Comparison of ENCODE assay signal across 2 cellular contexts in the genomic region with DNA sequence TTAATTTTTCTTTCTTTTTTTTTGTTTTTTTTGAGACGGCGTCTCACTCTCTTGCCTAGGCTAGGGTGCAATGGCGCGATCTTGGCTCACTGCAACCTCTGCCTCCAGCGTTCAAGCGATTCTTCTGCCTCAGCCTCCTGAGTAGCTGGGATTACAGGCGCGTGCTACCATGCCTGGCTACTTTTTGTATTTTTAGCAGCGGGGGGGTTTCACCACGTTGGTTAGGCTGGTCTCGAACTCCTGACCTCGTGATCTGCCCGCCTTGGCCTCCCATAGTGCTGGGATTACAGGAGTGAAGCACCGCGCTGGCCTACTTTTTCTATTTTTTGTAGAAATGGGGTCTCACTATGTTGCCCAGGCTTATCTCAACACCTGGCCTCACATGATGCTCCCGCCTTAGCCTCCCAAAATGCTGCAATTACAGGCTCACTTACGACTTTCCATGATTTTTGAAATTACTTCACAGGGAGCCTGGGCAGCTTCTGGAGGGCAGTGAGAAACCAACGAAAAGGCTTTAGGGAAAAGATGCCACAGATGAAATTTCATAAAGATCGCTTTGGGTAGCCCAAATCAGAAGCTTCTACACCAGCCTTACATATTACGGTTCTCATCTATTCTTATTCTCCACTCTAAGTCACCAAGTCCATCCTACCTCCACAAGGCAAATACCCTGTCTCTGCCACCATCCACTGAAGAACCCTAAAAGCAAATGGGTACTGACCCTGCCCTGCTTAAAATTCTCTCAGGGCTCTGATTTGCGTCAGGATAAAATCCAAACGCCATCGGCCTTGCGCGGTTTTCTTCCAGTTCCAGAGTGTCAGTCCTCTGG.
TF ChIP-seq lines count a peak whose summit lies in the region.

No MANE protein-coding gene starts in this region.

TF ChIP-seq in K562, 482 proteins besides CTCF, POLR2A, EP300 and RAD21:
- peak; percentile 55 for TF ChIP-seq RBM25 (IDR thresholded peaks at IDR 0.05; ENCODE audit: low read depth, low read length, severe bottlenecking)
- peak; percentile 57 for TF ChIP-seq ZBTB33 (CRISPR knock-in tag; IDR thresholded peaks at IDR 0.05)
- TF ChIP-seq ZZZ3 (IDR thresholded peaks at IDR 0.05), result no peak
- TF ChIP-seq ARID1B (IDR thresholded peaks at IDR 0.05), result no peak
- peak; percentile 99 for TF ChIP-seq ZNF121 (CRISPR knock-in tag; conservative IDR thresholded peaks at IDR 0.05)
- TF ChIP-seq XRCC3 (IDR thresholded peaks at IDR 0.05), result no peak
- 0 out of 2 replicates have a peak, but pooled peaks have one; percentile 12 for TF ChIP-seq DPF2 (IDR thresholded peaks at IDR 0.05)
- no peak for TF ChIP-seq PRMT5 (CRISPR knock-in tag; IDR thresholded peaks at IDR 0.05)
- peak; percentile 58 for TF ChIP-seq BCOR (IDR thresholded peaks at IDR 0.05)
- peak; percentile 20 to 48; a peak in 1 of 4 replicates for TF ChIP-seq KDM1A (IDR thresholded peaks at IDR 0.05)
- peak; percentile 11; the same call in 1 of the 2 replicates for TF ChIP-seq USF1 (CRISPR knock-in tag; IDR thresholded peaks at IDR 0.05)
- TF ChIP-seq ZBTB34 (CRISPR knock-in tag; IDR thresholded peaks at IDR 0.05), result no peak
- no peak for TF ChIP-seq SP2 (IDR thresholded peaks at IDR 0.05; ENCODE audit: extremely low read depth, low read depth, low read length, poor library complexity, severe bottlenecking)
- 0 out of 2 replicates have a peak, but pooled peaks have one; percentile 56 for TF ChIP-seq SMARCA5 (IDR thresholded peaks at IDR 0.05)
- peak; percentile 41; the same call in 1 of the 2 replicates for TF ChIP-seq ZNF740 (CRISPR knock-in tag; IDR thresholded peaks at IDR 0.05)
- TF ChIP-seq ZNF740 (tag; IDR thresholded peaks at IDR 0.05), result no peak
- no peak for TF ChIP-seq NUFIP1 (IDR thresholded peaks at IDR 0.05; ENCODE audit: partially characterized antibody)
- no peak for TF ChIP-seq TAF1 (IDR thresholded peaks at IDR 0.05; ENCODE audit: control insufficient read depth, extremely low read depth, insufficient read depth, low read length, severe bottlenecking)
- 0 out of 2 replicates have a peak, but pooled peaks have one; percentile 2 for TF ChIP-seq KLF6 (CRISPR knock-in tag; IDR thresholded peaks at IDR 0.05; ENCODE audit: borderline replicate concordance)
- TF ChIP-seq NCOA2 (IDR thresholded peaks at IDR 0.05; ENCODE audit: partially characterized antibody in 2 of 2), result no peak
- peak; percentile 42; the same call in 1 of the 2 replicates for TF ChIP-seq ZC3H4 (CRISPR knock-in tag; IDR thresholded peaks at IDR 0.05; ENCODE audit: borderline replicate concordance)
- no peak for TF ChIP-seq SIRT6 (IDR thresholded peaks at IDR 0.05; ENCODE audit: low read depth, low read length)

TF ChIP-seq in liver, 16 proteins besides CTCF, POLR2A, EP300 and RAD21:
- TF ChIP-seq FOXA2 (IDR thresholded peaks at IDR 0.05), result no peak
- no peak for TF ChIP-seq SP1 (IDR thresholded peaks at IDR 0.05)
TF ChIP-seq in liver: peak in this region for 0.
